13 cellular contexts compared by ENCODE assay signal in the genomic region with DNA sequence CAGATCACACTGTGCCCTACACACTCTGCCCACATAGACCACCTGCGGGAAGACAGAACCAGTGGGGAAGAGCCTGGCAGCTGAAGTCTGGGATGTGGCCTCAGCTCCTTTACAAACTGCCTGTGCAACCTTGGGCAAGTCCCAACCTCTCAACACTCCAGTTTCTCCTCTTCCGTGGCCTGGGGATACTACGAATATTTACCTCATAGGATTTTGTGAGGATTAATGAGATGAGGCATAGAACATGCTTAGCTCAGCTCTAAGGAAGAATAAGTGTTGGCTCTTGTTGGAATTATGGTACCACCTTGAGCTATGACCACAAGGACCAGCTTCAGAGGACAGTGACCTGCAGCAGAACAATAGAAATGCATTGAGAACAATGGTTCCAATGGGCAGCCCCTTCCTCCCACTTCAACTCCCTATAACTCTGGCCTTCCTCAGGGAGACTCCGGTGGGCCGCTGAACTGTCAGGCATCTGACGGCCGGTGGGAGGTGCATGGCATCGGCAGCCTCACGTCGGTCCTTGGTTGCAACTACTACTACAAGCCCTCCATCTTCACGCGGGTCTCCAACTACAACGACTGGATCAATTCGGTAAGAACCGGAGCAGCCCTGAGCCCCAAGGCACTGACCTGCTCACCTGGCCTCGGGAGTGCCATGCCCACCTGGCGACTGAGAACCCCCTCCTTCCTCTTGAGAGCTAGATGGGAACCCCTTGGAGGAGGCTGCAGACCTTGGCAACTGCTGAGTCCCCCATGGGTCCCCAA. TPM values are rescaled to one million over a fixed set of nuclear protein-coding genes. Genes with fewer than 3 reads are reported as not detected.
"Had no signal": no experiment of that assay in that cellular context is flagged by ENCODE, and none has a peak within 500 bp of the region (broad histone marks: within the 10 kb centered on the region; RNA-seq: fewer than 3 reads in every experiment).

No MANE protein-coding gene starts in this region.

RNA-seq across cellular contexts. Expression of gene CELA2B, which starts 11.1 kb away (rescaled TPM):
- total RNA-seq: activated CD4-positive, alpha-beta memory T cell treated with anti-CD3 and anti-CD28 coated beads, Interleukin-2, amount 10 ng/mL, durations not matched to agents 7 days and 5 days; activated CD4-positive, alpha-beta T cell treated with anti-CD3 and anti-CD28 coated beads for 36 hours; activated CD4-positive, alpha-beta T cell treated with anti-CD3 and anti-CD28 coated beads, Interleukin-2, amount 10 ng/mL, durations not matched to agents 7 days and 5 days; activated CD8-positive, alpha-beta memory T cell treated with anti-CD3 and anti-CD28 coated beads, Interleukin-2, amount 10 ng/mL, durations not matched to agents 7 days and 5 days; activated CD8-positive, alpha-beta T cell treated with anti-CD3 and anti-CD28 coated beads, Interleukin-2, amount 10 ng/mL, durations not matched to agents 7 days and 5 days; activated naive CD8-positive, alpha-beta T cell treated with anti-CD3 and anti-CD28 coated beads, Interleukin-2, amount 10 ng/mL, durations not matched to agents 7 days and 5 days; activated T-helper 2 cell treated with anti-CD3 and anti-CD28 coated beads, Interferon-gamma antibody, Interleukin-2, Interleukin-4, amounts not matched to agents 10 μg/mL and 5 μg/mL and 100 μg/mL, durations not matched to agents 14 hours and 24 hours and 36 hours; ascending aorta; cardiac septum; T-helper 1 cell treated with Interleukin-12 subunit alpha and Interleukin-12 subunit beta and Interleukin-4 antibody, amounts not matched to agents 30 ng/mL and 1 ng/mL, for 36 hours; T-helper 17 cell; T-helper 2 cell treated with Interferon-gamma antibody and Interleukin-4, amounts not matched to agents 100 ng/mL and 5 ng/mL, for 36 hours; WTC11 had no signal

RNA-seq across cellular contexts. Expression of gene CELA2A, which starts 30.5 kb away (rescaled TPM):
- total RNA-seq: activated CD4-positive, alpha-beta memory T cell treated with anti-CD3 and anti-CD28 coated beads, Interleukin-2, amount 10 ng/mL, durations not matched to agents 7 days and 5 days; activated CD4-positive, alpha-beta T cell treated with anti-CD3 and anti-CD28 coated beads for 36 hours; activated CD4-positive, alpha-beta T cell treated with anti-CD3 and anti-CD28 coated beads, Interleukin-2, amount 10 ng/mL, durations not matched to agents 7 days and 5 days; activated CD8-positive, alpha-beta memory T cell treated with anti-CD3 and anti-CD28 coated beads, Interleukin-2, amount 10 ng/mL, durations not matched to agents 7 days and 5 days; activated CD8-positive, alpha-beta T cell treated with anti-CD3 and anti-CD28 coated beads, Interleukin-2, amount 10 ng/mL, durations not matched to agents 7 days and 5 days; activated naive CD8-positive, alpha-beta T cell treated with anti-CD3 and anti-CD28 coated beads, Interleukin-2, amount 10 ng/mL, durations not matched to agents 7 days and 5 days; activated T-helper 2 cell treated with anti-CD3 and anti-CD28 coated beads, Interferon-gamma antibody, Interleukin-2, Interleukin-4, amounts not matched to agents 10 μg/mL and 5 μg/mL and 100 μg/mL, durations not matched to agents 14 hours and 24 hours and 36 hours; ascending aorta; cardiac septum; T-helper 1 cell treated with Interleukin-12 subunit alpha and Interleukin-12 subunit beta and Interleukin-4 antibody, amounts not matched to agents 30 ng/mL and 1 ng/mL, for 36 hours; T-helper 17 cell; T-helper 2 cell treated with Interferon-gamma antibody and Interleukin-4, amounts not matched to agents 100 ng/mL and 5 ng/mL, for 36 hours had no signal

RNA-seq across cellular contexts. Expression of gene CTRC, which starts 48.8 kb away (rescaled TPM):
- total RNA-seq: activated CD4-positive, alpha-beta T cell treated with anti-CD3 and anti-CD28 coated beads for 36 hours; activated CD8-positive, alpha-beta T cell treated with anti-CD3 and anti-CD28 coated beads, Interleukin-2, amount 10 ng/mL, durations not matched to agents 7 days and 5 days; ascending aorta; cardiac septum had no signal
